In genomic region chr3:31906182-31906581, GRCh38 we compare ENCODE assay signal across 33 cellular contexts.
A peak's percentile ranks its signal among the peaks of the same experiment; 100 is the strongest.
DNase-seq lines count a peak whose midpoint lies in the region; ATAC-seq and TF ChIP-seq lines count a peak whose summit lies in the region.
"Had no signal": no experiment of that assay in that cellular context is flagged by ENCODE, and none has a peak within 500 bp of the region (broad histone marks: within the 10 kb centered on the region; RNA-seq: fewer than 3 reads in every experiment).

No MANE protein-coding gene starts in this region.

- CTCF ChIA-PET in Panc1 (lab: Charles Lee) = no interaction called here

- peak overlapping the region; percentile 12 for H3K27ac Mint-ChIP-seq in nephron progenitor cell
- H3K27ac Mint-ChIP-seq: activated CD4-positive, alpha-beta memory T cell treated with anti-CD3 and anti-CD28 coated beads, Interleukin-2, amount 10 ng/mL, durations not matched to agents 7 days and 5 days; activated naive CD8-positive, alpha-beta T cell treated with anti-CD3 and anti-CD28 coated beads, Interleukin-2, amount 50 U/mL, for 24 hours; CD4-positive, CD25-positive, alpha-beta regulatory T cell; HFFc6; mesothelial cell of epicardium; naive thymus-derived CD4-positive, alpha-beta T cell; stimulated activated effector memory CD8-positive, alpha-beta T cell treated with anti-CD3 and anti-CD28 coated beads, Interleukin-12 subunit alpha, Interleukin-12 subunit beta, amount 100 ng/mL, for 72 hours; T-helper 17 cell had no signal

- DNase-seq in EH (ENCODE audit: low read depth) = peak; percentile 6
- DNase-seq in Panc1 (ENCODE audit: low read depth, low spot score) = no peak
- peak; percentile 38 for DNase-seq in dermis blood vessel endothelial cell
- DNase-seq in nephron progenitor cell = no peak
- no peak for DNase-seq in stimulated activated CD4-positive, alpha-beta T cell treated with anti-CD3 and anti-CD28 coated beads, Interleukin-15, amount 100 ng/mL, for 24 hours
- DNase-seq in cerebellar cortex (ENCODE audit: low spot score) = no peak
- DNase-seq: activated CD4-positive, alpha-beta memory T cell treated with anti-CD3 and anti-CD28 coated beads, Interleukin-2, amount 10 ng/mL, durations not matched to agents 7 days and 5 days; activated CD8-positive, alpha-beta memory T cell treated with anti-CD3 and anti-CD28 coated beads, Interleukin-2, amount 50 U/mL, for 4 hours; activated naive CD4-positive, alpha-beta T cell; activated naive CD8-positive, alpha-beta T cell treated with anti-CD3 and anti-CD28 coated beads, Interleukin-2, amount 50 U/mL, for 24 hours; Calu3; CD4-positive, CD25-positive, alpha-beta regulatory T cell; DMS79; dorsolateral prefrontal cortex; HFFc6; hypothalamus; naive thymus-derived CD4-positive, alpha-beta T cell; NCI-H1105 treated with DMSO at 0.1 percent for 48 hours; NCI-H187 treated with DMSO at 0.1 percent for 48 hours; NCI-H2171 treated with DMSO at 0.1 percent for 48 hours; NCI-H524 treated with DMSO at 0.1 percent for 48 hours; PC-9; psoas muscle; SHP77; sigmoid colon; T-helper 17 cell; upper lobe of left lung had no signal

- peak overlapping the region; percentile 48; the same call in 1 of the 2 replicates for H3K27ac ChIP-seq in Panc1 (ENCODE audit: low read length)
- H3K27ac ChIP-seq: A549, dorsolateral prefrontal cortex, PC-9, psoas muscle, sigmoid colon, upper lobe of left lung had no signal

- H3K4me1 ChIP-seq in Panc1 (ENCODE audit: control insufficient read depth, insufficient read depth, low read length) = peaks cover 34% of the 10 kb centered on the region
- H3K4me1 ChIP-seq: psoas muscle, sigmoid colon had no signal

- no peaks in the 10 kb centered on the region for H3K9me3 ChIP-seq in Panc1 (ENCODE audit: control insufficient read depth, insufficient read depth, low read depth, low read length)
- H3K9me3 ChIP-seq: A549, psoas muscle, sigmoid colon, upper lobe of left lung had no signal

- TF ChIP-seq CTCF in Panc1 (IDR thresholded peaks at IDR 0.05) (no peak), nephron progenitor cell (IDR thresholded peaks at IDR 0.05) (no peak)

- POLR2A ChIA-PET in Panc1 (lab: Charles Lee) = no interaction called here

- H3K9me3 Mint-ChIP-seq in nephron progenitor cell = no peaks in the 10 kb centered on the region
- H3K9me3 Mint-ChIP-seq: activated CD4-positive, alpha-beta memory T cell treated with anti-CD3 and anti-CD28 coated beads, Interleukin-2, amount 10 ng/mL, durations not matched to agents 7 days and 5 days; activated naive CD8-positive, alpha-beta T cell treated with anti-CD3 and anti-CD28 coated beads, Interleukin-2, amount 50 U/mL, for 24 hours; central memory CD8-positive, alpha-beta T cell; HFFc6; mesothelial cell of epicardium; naive thymus-derived CD4-positive, alpha-beta T cell; stimulated activated effector memory CD8-positive, alpha-beta T cell treated with anti-CD3 and anti-CD28 coated beads, Interleukin-12 subunit alpha, Interleukin-12 subunit beta, amount 100 ng/mL, for 72 hours had no signal

- H3K27me3 ChIP-seq in Panc1 (ENCODE audit: control insufficient read depth, insufficient read depth, low read length) = no peaks in the 10 kb centered on the region
- H3K27me3 ChIP-seq: dorsolateral prefrontal cortex, sigmoid colon, upper lobe of left lung had no signal

- H3K4me1 Mint-ChIP-seq in nephron progenitor cell = peaks cover 78% of the 10 kb centered on the region
- H3K4me1 Mint-ChIP-seq: central memory CD8-positive, alpha-beta T cell; stimulated activated effector memory CD8-positive, alpha-beta T cell treated with anti-CD3 and anti-CD28 coated beads, Interleukin-12 subunit alpha, Interleukin-12 subunit beta, amount 100 ng/mL, for 72 hours had no signal

- in situ Hi-C loops in Panc1 (cut with HindIII; ENCODE audit: low pct_unique_long_range_greater_than_20kb, low sequenced_read_pairs) = no loop called here

- H3K36me3 ChIP-seq in Panc1 (ENCODE audit: control insufficient read depth, insufficient read depth, low read length) = no peaks in the 10 kb centered on the region
- H3K36me3 ChIP-seq: sigmoid colon, upper lobe of left lung had no signal

- no peak overlapping the region for H3K4me3 Mint-ChIP-seq in nephron progenitor cell
- H3K4me3 Mint-ChIP-seq: activated CD4-positive, alpha-beta memory T cell treated with anti-CD3 and anti-CD28 coated beads, Interleukin-2, amount 10 ng/mL, durations not matched to agents 7 days and 5 days; activated naive CD8-positive, alpha-beta T cell treated with anti-CD3 and anti-CD28 coated beads, Interleukin-2, amount 50 U/mL, for 24 hours; CD4-positive, CD25-positive, alpha-beta regulatory T cell; central memory CD8-positive, alpha-beta T cell; HFFc6; mesothelial cell of epicardium; naive thymus-derived CD4-positive, alpha-beta T cell; stimulated activated effector memory CD8-positive, alpha-beta T cell treated with anti-CD3 and anti-CD28 coated beads, Interleukin-12 subunit alpha, Interleukin-12 subunit beta, amount 100 ng/mL, for 72 hours; T-helper 17 cell had no signal

- peaks cover 3% of the 10 kb centered on the region for H3K27me3 Mint-ChIP-seq in nephron progenitor cell (ENCODE audit: low read depth, poor library complexity)
- H3K27me3 Mint-ChIP-seq: activated CD4-positive, alpha-beta memory T cell treated with anti-CD3 and anti-CD28 coated beads, Interleukin-2, amount 10 ng/mL, durations not matched to agents 7 days and 5 days; activated naive CD8-positive, alpha-beta T cell treated with anti-CD3 and anti-CD28 coated beads, Interleukin-2, amount 50 U/mL, for 24 hours; naive thymus-derived CD4-positive, alpha-beta T cell had no signal

- H3K36me3 Mint-ChIP-seq in nephron progenitor cell (ENCODE audit: low read depth) = no peaks in the 10 kb centered on the region
- H3K36me3 Mint-ChIP-seq: CD4-positive, CD25-positive, alpha-beta regulatory T cell; mesothelial cell of epicardium; stimulated activated effector memory CD8-positive, alpha-beta T cell treated with anti-CD3 and anti-CD28 coated beads, Interleukin-12 subunit alpha, Interleukin-12 subunit beta, amount 100 ng/mL, for 72 hours had no signal

- intact Hi-C loops in Panc1 (cut with micrococcal nuclease; ENCODE audit: unreplicated experiment) = no loop called here

- BruUV-seq in Panc1 (replicated peaks; lab: Mats Ljungman, UMichigan) = no TSS peak

- no peak for ATAC-seq in Panc1
- ATAC-seq in HG03378 (IDR thresholded peaks at IDR 0.05; ENCODE audit: unreplicated experiment) = no peak
- ATAC-seq in GM19324 (IDR thresholded peaks at IDR 0.05; ENCODE audit: low FRiP score, unreplicated experiment) = no peak
- ATAC-seq: A549; activated naive CD8-positive, alpha-beta T cell treated with anti-CD3 and anti-CD28 coated beads, Interleukin-2, amount 50 U/mL, for 24 hours; naive thymus-derived CD4-positive, alpha-beta T cell; psoas muscle; stimulated activated effector memory CD8-positive, alpha-beta T cell treated with anti-CD3 and anti-CD28 coated beads, Interleukin-12 subunit alpha, Interleukin-12 subunit beta, amount 100 ng/mL, for 72 hours; T-helper 17 cell had no signal

- H3K4me3 ChIP-seq in Panc1 (ENCODE audit: low read depth in 2 of 2, low read length in 2 of 2) = no peak overlapping the region
- H3K4me3 ChIP-seq: A549, dorsolateral prefrontal cortex, PC-9, psoas muscle, sigmoid colon, upper lobe of left lung had no signal

Comparison
In these comparisons a context has a peak if more than half of its experiments do, and no peak if none do; other contexts are left out.
1. DNase-seq: peak in EH (single experiment) and dermis blood vessel endothelial cell (single experiment); none in Panc1 (single experiment), nephron progenitor cell (single experiment), stimulated activated CD4-positive, alpha-beta T cell treated with anti-CD3 and anti-CD28 coated beads, Interleukin-15, amount 100 ng/mL, for 24 hours (single experiment) and cerebellar cortex (single experiment).